ENCODE assay signal across 1 cellular context in genomic region chr5:148383564-148384388, GRCh38.
A peak's percentile ranks its signal among the peaks of the same experiment; 100 is the strongest.
TF ChIP-seq lines count a peak whose summit lies in the region.

Gene FBXO38, plus strand, starts transcription at chr5:148383958. Its CDS starts 10,819 bp downstream, at chr5:148394777.

TF ChIP-seq in HepG2, 621 proteins besides CTCF, POLR2A, EP300 and RAD21 (continued from another document and continues in another):
- peak; percentile 56; the same call in 1 of the 2 replicates for TF ChIP-seq ARID5B (CRISPR knock-in tag; IDR thresholded peaks at IDR 0.05)
- 0 out of 2 replicates have a peak, but pooled peaks have one; percentile 50 for TF ChIP-seq ZBTB37 (CRISPR knock-in tag; IDR thresholded peaks at IDR 0.05)
- no peak; the same call in 1 of the 2 replicates for TF ChIP-seq ONECUT2 (CRISPR knock-in tag; IDR thresholded peaks at IDR 0.05)
- no peak for TF ChIP-seq ZNF446 (CRISPR knock-in tag; IDR thresholded peaks at IDR 0.05)
- TF ChIP-seq HMG20B (CRISPR knock-in tag; conservative IDR thresholded peaks at IDR 0.05): peak; percentile 10; the same call in 1 of the 2 replicates
- peak; percentile 50; the same call in 1 of the 2 replicates for TF ChIP-seq ZC3H13 (CRISPR knock-in tag; IDR thresholded peaks at IDR 0.05)
- TF ChIP-seq ZNF691 (CRISPR knock-in tag; IDR thresholded peaks at IDR 0.05; ENCODE audit: borderline replicate concordance, low read depth): no peak
- no peak for TF ChIP-seq ZBTB8A (CRISPR knock-in tag; IDR thresholded peaks at IDR 0.05; ENCODE audit: borderline replicate concordance, low read depth)
- no peak for TF ChIP-seq U2AF2 (IDR thresholded peaks at IDR 0.05; ENCODE audit: low read depth, low read length)
- no peak; the same call in 1 of the 2 replicates for TF ChIP-seq ZNF264 (CRISPR knock-in tag; IDR thresholded peaks at IDR 0.05)
- TF ChIP-seq ZNF281 (CRISPR knock-in tag; IDR thresholded peaks at IDR 0.05; ENCODE audit: borderline replicate concordance): peak; percentile 42; the same call in 1 of the 2 replicates
- TF ChIP-seq RORA (CRISPR knock-in tag; IDR thresholded peaks at IDR 0.05): no peak
- peak; percentile 25; the same call in 1 of the 2 replicates for TF ChIP-seq ZNF746 (CRISPR knock-in tag; IDR thresholded peaks at IDR 0.05)
- peak; percentile 88 for TF ChIP-seq DMAP1 (CRISPR knock-in tag; IDR thresholded peaks at IDR 0.05)
- TF ChIP-seq THAP9 (CRISPR knock-in tag; IDR thresholded peaks at IDR 0.05; ENCODE audit: borderline replicate concordance): peak; percentile 96; the same call in 1 of the 2 replicates
- TF ChIP-seq NFE2L2 (IDR thresholded peaks at IDR 0.05; ENCODE audit: low read length): no peak
- TF ChIP-seq ATF1 (CRISPR knock-in tag; IDR thresholded peaks at IDR 0.05): peak; percentile 84
- no peak for TF ChIP-seq TOE1 (CRISPR knock-in tag; IDR thresholded peaks at IDR 0.05)
- no peak for TF ChIP-seq PRDM4 (CRISPR knock-in tag; IDR thresholded peaks at IDR 0.05; ENCODE audit: borderline replicate concordance)
- TF ChIP-seq ZNF550 (CRISPR knock-in tag; IDR thresholded peaks at IDR 0.05; ENCODE audit: borderline replicate concordance): no peak
- TF ChIP-seq PTBP1 (IDR thresholded peaks at IDR 0.05; ENCODE audit: low read depth, low read length, poor library complexity, severe bottlenecking): no peak
- TF ChIP-seq E2F1 (CRISPR knock-in tag; IDR thresholded peaks at IDR 0.05): 0 out of 2 replicates have a peak, but pooled peaks have one; percentile 25
- TF ChIP-seq DPF2 (CRISPR knock-in tag; IDR thresholded peaks at IDR 0.05; ENCODE audit: borderline replicate concordance, low read depth): no peak
- no peak for TF ChIP-seq ZNF263 (CRISPR knock-in tag; IDR thresholded peaks at IDR 0.05)
- TF ChIP-seq IRF2 (CRISPR knock-in tag; IDR thresholded peaks at IDR 0.05): peak; percentile 78; the same call in 1 of the 2 replicates
- no peak for TF ChIP-seq ZFP41 (CRISPR knock-in tag; IDR thresholded peaks at IDR 0.05; ENCODE audit: borderline replicate concordance)
- no peak for TF ChIP-seq ZNF674 (CRISPR knock-in tag; IDR thresholded peaks at IDR 0.05; ENCODE audit: low read depth)
- TF ChIP-seq SNAPC5 (CRISPR knock-in tag; IDR thresholded peaks at IDR 0.05; ENCODE audit: borderline replicate concordance): no peak; the same call in 1 of the 2 replicates
- no peak for TF ChIP-seq ZNF878 (CRISPR knock-in tag; IDR thresholded peaks at IDR 0.05)
- TF ChIP-seq ZNF207 (IDR thresholded peaks at IDR 0.05; ENCODE audit: borderline replicate concordance): no peak
- peak; percentile 21; the same call in 1 of the 2 replicates for TF ChIP-seq ZBTB20 (CRISPR knock-in tag; IDR thresholded peaks at IDR 0.05; ENCODE audit: borderline replicate concordance, low read depth)
- peak; percentile 74; the same call in 1 of the 2 replicates for TF ChIP-seq ZNF777 (CRISPR knock-in tag; IDR thresholded peaks at IDR 0.05)
- TF ChIP-seq ZNF383 (CRISPR knock-in tag; IDR thresholded peaks at IDR 0.05; ENCODE audit: borderline replicate concordance): no peak
- no peak; the same call in 1 of the 2 replicates for TF ChIP-seq ZNF567 (CRISPR knock-in tag; IDR thresholded peaks at IDR 0.05; ENCODE audit: borderline replicate concordance)
- TF ChIP-seq TFAP4 (IDR thresholded peaks at IDR 0.05; ENCODE audit: borderline replicate concordance, low read depth): peak; percentile 66; the same call in 1 of the 2 replicates
- no peak for TF ChIP-seq EEA1 (CRISPR knock-in tag; IDR thresholded peaks at IDR 0.05; ENCODE audit: borderline replicate concordance)
- no peak for TF ChIP-seq SUZ12 (IDR thresholded peaks at IDR 0.05; ENCODE audit: low read depth, low read length)
- TF ChIP-seq LRRFIP1 (CRISPR knock-in tag; conservative IDR thresholded peaks at IDR 0.05): no peak
- TF ChIP-seq REL (CRISPR knock-in tag; conservative IDR thresholded peaks at IDR 0.05): no peak
- TF ChIP-seq ZNF792 (CRISPR knock-in tag; IDR thresholded peaks at IDR 0.05): peak; percentile 73
- no peak for TF ChIP-seq TBP (CRISPR knock-in tag; IDR thresholded peaks at IDR 0.05)
- peak; percentile 45; the same call in 1 of the 2 replicates for TF ChIP-seq ZNF331 (CRISPR knock-in tag; IDR thresholded peaks at IDR 0.05)
- TF ChIP-seq CREB1 (IDR thresholded peaks at IDR 0.05): peak; percentile 76
- peak; percentile 90 for TF ChIP-seq CREB1 (CRISPR knock-in tag; IDR thresholded peaks at IDR 0.05)
